In the genomic region with DNA sequence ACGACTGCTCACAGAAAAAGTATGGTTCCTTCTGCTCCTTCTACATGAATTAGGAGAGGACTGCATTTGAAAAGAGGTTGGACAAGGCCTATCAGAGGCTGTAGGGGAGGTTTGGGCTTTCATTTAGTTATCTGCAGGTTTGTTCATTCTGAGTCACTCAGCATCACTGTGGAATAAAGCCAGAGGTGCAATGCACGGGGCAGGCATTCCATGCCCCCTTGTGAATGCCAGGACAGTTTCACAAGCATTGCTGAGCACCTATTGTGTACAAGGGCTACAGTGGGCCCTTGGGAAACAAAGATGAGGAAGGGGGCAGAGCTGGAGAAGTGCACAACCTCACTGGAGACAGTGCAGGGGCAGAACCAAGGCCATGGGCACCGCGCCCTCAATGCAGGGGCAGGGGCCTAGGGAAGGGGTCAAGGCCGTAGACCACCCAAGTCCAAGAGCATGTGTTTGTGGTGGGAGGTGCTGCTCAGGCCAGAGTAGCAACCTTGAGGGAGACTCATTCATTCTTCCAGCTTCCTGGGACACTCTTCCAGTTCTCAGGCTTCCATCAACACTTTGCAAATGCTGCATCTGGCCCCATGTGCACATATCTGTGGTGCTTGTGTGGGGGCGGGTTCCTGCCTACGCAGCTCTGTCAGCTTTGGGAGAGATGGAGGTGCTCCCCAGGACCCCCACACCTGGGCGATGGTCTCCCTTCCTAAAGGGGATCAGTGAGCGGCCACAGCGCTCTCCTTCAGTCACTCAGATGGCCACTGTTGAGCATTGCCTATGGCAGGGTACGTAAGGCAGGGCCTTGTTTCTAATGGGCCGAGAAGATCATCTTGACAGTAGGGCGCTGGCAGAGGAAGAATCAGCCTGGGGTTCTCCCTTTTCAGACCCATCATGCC, we compare ENCODE assay signal across 16 cellular contexts.
DNase-seq lines count a peak whose midpoint lies in the region; ATAC-seq and TF ChIP-seq lines count a peak whose summit lies in the region.
"Had no signal": no experiment of that assay in that cellular context is flagged by ENCODE, and none has a peak within 500 bp of the region (broad histone marks: within the 10 kb centered on the region; RNA-seq: fewer than 3 reads in every experiment).

No MANE protein-coding gene starts in this region.

- H3K36me3 Mint-ChIP-seq in WTC11: no peaks in the 10 kb centered on the region

- H3K4me1 Mint-ChIP-seq in WTC11: 0 out of 2 replicates have a peak, but pooled peaks cover 4% of the 10 kb centered on the region

- no peak for TF ChIP-seq CTCF in Panc1 (IDR thresholded peaks at IDR 0.05)
- TF ChIP-seq CTCF in epithelial cell of esophagus (IDR thresholded peaks at IDR 0.05; ENCODE audit: insufficient read depth, low read depth, low read length, missing control alignments): no peak
- TF ChIP-seq CTCF in osteoblast (IDR thresholded peaks at IDR 0.05; ENCODE audit: extremely low read depth, low read depth, low read length): no peak
- no peak for TF ChIP-seq CTCF in WTC11 (IDR thresholded peaks at IDR 0.05)

- intact Hi-C loops in Panc1 (cut with micrococcal nuclease; ENCODE audit: unreplicated experiment): no loop called here

- no peak overlapping the region for H3K27ac Mint-ChIP-seq in WTC11
- H3K27ac Mint-ChIP-seq: dendritic cell treated with granulocyte-macrophage colony-stimulating factor and Interleukin-4, amounts not matched to agents 40 ng/mL and 50 ng/mL, for 4 days had no signal

- in situ Hi-C loops in Panc1 (cut with HindIII; ENCODE audit: low pct_unique_long_range_greater_than_20kb, low sequenced_read_pairs): no loop called here

- H3K27ac ChIP-seq in Panc1 (ENCODE audit: low read length): no peak overlapping the region
- peak overlapping the region; percentile 94 for H3K27ac ChIP-seq in osteoblast (ENCODE audit: low read depth, low read length)
- H3K27ac ChIP-seq: C4-2B had no signal

- H4K20me1 ChIP-seq in osteoblast (ENCODE audit: insufficient read depth, low read length): no peaks in the 10 kb centered on the region

- no peaks in the 10 kb centered on the region for H3K79me2 ChIP-seq in osteoblast (ENCODE audit: insufficient read depth, low read length)

- H3K27me3 Mint-ChIP-seq in WTC11 (ENCODE audit: low read depth): no peaks in the 10 kb centered on the region
- H3K27me3 Mint-ChIP-seq: dendritic cell treated with granulocyte-macrophage colony-stimulating factor and Interleukin-4, amounts not matched to agents 40 ng/mL and 50 ng/mL, for 4 days had no signal

- H3K4me2 ChIP-seq in osteoblast (ENCODE audit: insufficient read depth, low read length): peak overlapping the region; percentile 63

- H3K36me3 ChIP-seq in Panc1 (ENCODE audit: control insufficient read depth, insufficient read depth, low read length) (no peaks in the 10 kb centered on the region), osteoblast (ENCODE audit: insufficient read depth, low read length) (no peaks in the 10 kb centered on the region)

- CTCF ChIA-PET in Panc1 (lab: Charles Lee) (no interaction called here), WTC11 (lab: Charles Lee) (no interaction called here)

- H3K9me3 ChIP-seq in Panc1 (ENCODE audit: control insufficient read depth, insufficient read depth, low read depth, low read length): no peaks in the 10 kb centered on the region
- H3K9me3 ChIP-seq in osteoblast (ENCODE audit: low read depth, low read length): no peaks in the 10 kb centered on the region

- H3K27me3 ChIP-seq in Panc1 (ENCODE audit: control insufficient read depth, insufficient read depth, low read length) (no peaks in the 10 kb centered on the region), osteoblast (ENCODE audit: insufficient read depth, low read length) (no peaks in the 10 kb centered on the region)

- H3K4me3 ChIP-seq in Panc1 (ENCODE audit: low read depth in 2 of 2, low read length in 2 of 2): no peak overlapping the region
- H3K4me3 ChIP-seq in epithelial cell of esophagus (ENCODE audit: low read length): no peak overlapping the region
- H3K4me3 ChIP-seq in osteoblast (ENCODE audit: insufficient read depth, low read length): peak overlapping the region; percentile 34
- H3K4me3 ChIP-seq: GM12878 had no signal

- no peak overlapping the region for H3K4me3 Mint-ChIP-seq in WTC11
- H3K4me3 Mint-ChIP-seq: dendritic cell treated with granulocyte-macrophage colony-stimulating factor and Interleukin-4, amounts not matched to agents 40 ng/mL and 50 ng/mL, for 4 days had no signal

- H3K4me1 ChIP-seq in Panc1 (ENCODE audit: control insufficient read depth, insufficient read depth, low read length) (0 out of 2 replicates have a peak, but pooled peaks cover 3% of the 10 kb centered on the region), osteoblast (ENCODE audit: insufficient read depth, low read length) (peaks cover 24% of the 10 kb centered on the region)

- no peaks in the 10 kb centered on the region for H3K9me3 Mint-ChIP-seq in WTC11
- H3K9me3 Mint-ChIP-seq: dendritic cell treated with granulocyte-macrophage colony-stimulating factor and Interleukin-4, amounts not matched to agents 40 ng/mL and 50 ng/mL, for 4 days had no signal

- DNase-seq in EH (ENCODE audit: low read depth): peak; percentile 70
- DNase-seq in Panc1 (ENCODE audit: low read depth, low spot score): no peak
- DNase-seq in epithelial cell of esophagus (ENCODE audit: low read depth): peak; percentile 59
- DNase-seq in osteoblast (ENCODE audit: insufficient read length, low spot score, missing footprints): peak; percentile 83
- no peak for DNase-seq in SW 1271 (lab: John Stamatoyannopoulos, UW)
- no peak for DNase-seq in NCI-H1417 (lab: John Stamatoyannopoulos, UW)
- DNase-seq in WTC11 (ENCODE audit: low spot score): no peak
- DNase-seq: activated CD4-positive, CD25-positive, alpha-beta regulatory T cell; activated CD8-positive, alpha-beta memory T cell treated with anti-CD3 and anti-CD28 coated beads, Interleukin-2, amount 50 U/mL, for 48 hours; DMS79 treated with DMSO at 0.1 percent for 48 hours; NCI-H1092 had no signal

- POLR2A ChIA-PET in Panc1 (lab: Charles Lee) (no interaction called here), WTC11 (lab: Charles Lee) (no interaction called here)

- peak overlapping the region; percentile 57 for H2AFZ ChIP-seq in osteoblast (ENCODE audit: low read length)

- ATAC-seq in Panc1: peak; percentile 50
- ATAC-seq in WTC11: no peak
- ATAC-seq in GM19328 (IDR thresholded peaks at IDR 0.05; ENCODE audit: unreplicated experiment): no peak
- ATAC-seq: GM12878, HepG2 had no signal

- BruUV-seq in Panc1 (replicated peaks; lab: Mats Ljungman, UMichigan): no TSS peak

TF ChIP-seq in WTC11, 78 proteins besides CTCF, POLR2A, EP300 and RAD21 (continues in another document):
- TF ChIP-seq JUN (CRISPR knock-in tag; IDR thresholded peaks at IDR 0.05) (no peak), CREM (CRISPR knock-in tag; IDR thresholded peaks at IDR 0.05) (no peak), JAZF1 (CRISPR knock-in tag; IDR thresholded peaks at IDR 0.05) (no peak), NFYB (CRISPR knock-in tag; conservative IDR thresholded peaks at IDR 0.05; ENCODE audit: low read depth) (no peak), FOXK1 (CRISPR knock-in tag; IDR thresholded peaks at IDR 0.05) (no peak), HMGXB4 (CRISPR knock-in tag; IDR thresholded peaks at IDR 0.05) (no peak), GTF2I (CRISPR knock-in tag; conservative IDR thresholded peaks at IDR 0.05) (no peak), KAT7 (CRISPR knock-in tag; IDR thresholded peaks at IDR 0.05; ENCODE audit: borderline replicate concordance) (no peak), HMGA2 (CRISPR knock-in tag; IDR thresholded peaks at IDR 0.05) (no peak), SMAD4 (CRISPR knock-in tag; IDR thresholded peaks at IDR 0.05) (no peak), SP1 (CRISPR knock-in tag; conservative IDR thresholded peaks at IDR 0.05) (no peak)
- TF ChIP-seq, protein P1, sequence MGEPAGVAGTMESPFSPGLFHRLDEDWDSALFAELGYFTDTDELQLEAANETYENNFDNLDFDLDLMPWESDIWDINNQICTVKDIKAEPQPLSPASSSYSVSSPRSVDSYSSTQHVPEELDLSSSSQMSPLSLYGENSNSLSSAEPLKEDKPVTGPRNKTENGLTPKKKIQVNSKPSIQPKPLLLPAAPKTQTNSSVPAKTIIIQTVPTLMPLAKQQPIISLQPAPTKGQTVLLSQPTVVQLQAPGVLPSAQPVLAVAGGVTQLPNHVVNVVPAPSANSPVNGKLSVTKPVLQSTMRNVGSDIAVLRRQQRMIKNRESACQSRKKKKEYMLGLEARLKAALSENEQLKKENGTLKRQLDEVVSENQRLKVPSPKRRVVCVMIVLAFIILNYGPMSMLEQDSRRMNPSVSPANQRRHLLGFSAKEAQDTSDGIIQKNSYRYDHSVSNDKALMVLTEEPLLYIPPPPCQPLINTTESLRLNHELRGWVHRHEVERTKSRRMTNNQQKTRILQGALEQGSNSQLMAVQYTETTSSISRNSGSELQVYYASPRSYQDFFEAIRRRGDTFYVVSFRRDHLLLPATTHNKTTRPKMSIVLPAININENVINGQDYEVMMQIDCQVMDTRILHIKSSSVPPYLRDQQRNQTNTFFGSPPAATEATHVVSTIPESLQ (CRISPR knock-in tag; IDR thresholded peaks at IDR 0.05): no peak
- TF ChIP-seq, protein P2, sequence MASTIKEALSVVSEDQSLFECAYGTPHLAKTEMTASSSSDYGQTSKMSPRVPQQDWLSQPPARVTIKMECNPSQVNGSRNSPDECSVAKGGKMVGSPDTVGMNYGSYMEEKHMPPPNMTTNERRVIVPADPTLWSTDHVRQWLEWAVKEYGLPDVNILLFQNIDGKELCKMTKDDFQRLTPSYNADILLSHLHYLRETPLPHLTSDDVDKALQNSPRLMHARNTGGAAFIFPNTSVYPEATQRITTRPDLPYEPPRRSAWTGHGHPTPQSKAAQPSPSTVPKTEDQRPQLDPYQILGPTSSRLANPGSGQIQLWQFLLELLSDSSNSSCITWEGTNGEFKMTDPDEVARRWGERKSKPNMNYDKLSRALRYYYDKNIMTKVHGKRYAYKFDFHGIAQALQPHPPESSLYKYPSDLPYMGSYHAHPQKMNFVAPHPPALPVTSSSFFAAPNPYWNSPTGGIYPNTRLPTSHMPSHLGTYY (CRISPR knock-in tag; IDR thresholded peaks at IDR 0.05): no peak

Comparison
In these comparisons a context has a peak if more than half of its experiments do, and no peak if none do; other contexts are left out.
1. DNase-seq: peak in EH (single experiment), epithelial cell of esophagus (single experiment) and osteoblast (single experiment); none in Panc1 (single experiment), SW 1271 (0 of 2), NCI-H1417 (0 of 3) and WTC11 (single experiment).